ENCODE assay signal across 17 cellular contexts in genomic region chr9:92971776-92972175, GRCh38. TPM values are rescaled to one million over a fixed set of nuclear protein-coding genes. Genes with fewer than 3 reads are reported as not detected.
DNase-seq lines count a peak whose midpoint lies in the region; ATAC-seq, FAIRE-seq and TF ChIP-seq lines count a peak whose summit lies in the region.
"Had no signal": no experiment of that assay in that cellular context is flagged by ENCODE, and none has a peak within 500 bp of the region (broad histone marks: within the 10 kb centered on the region; RNA-seq: fewer than 3 reads in every experiment).

No MANE protein-coding gene starts in this region.

- no peak for ATAC-seq in GM18861 (IDR thresholded peaks at IDR 0.05; ENCODE audit: unreplicated experiment)
- ATAC-seq in HG03460 (IDR thresholded peaks at IDR 0.05; ENCODE audit: unreplicated experiment): no peak
- ATAC-seq: K562, pancreas had no signal

- peak overlapping the region; percentile 34 for H4K91ac ChIP-seq in H1 (replicated peaks; ENCODE audit: insufficient read length, low read length)

- TF ChIP-seq POLR2A in H1 (IDR thresholded peaks at IDR 0.05; ENCODE audit: control extremely low read depth in 1 of 2, low read depth in 2 of 2, low read length in 2 of 2): no peak

- H2AFZ ChIP-seq in H1 (ENCODE audit: low read length): no peak overlapping the region

- TF ChIP-seq RAD21 in H1 (IDR thresholded peaks at IDR 0.05 in 1 of 2, conservative IDR thresholded peaks at IDR 0.05 in 1 of 2; ENCODE audit: low read depth in 2 of 2, low read length in 2 of 2): no peak

- 0 out of 4 replicates have a peak overlapping the region, but pooled peaks of 1 of the 2 experiments have one; percentile 62 for H3K4me2 ChIP-seq in H1 (ENCODE audit: insufficient read depth in 1 of 2, low read depth in 2 of 2, low read length in 2 of 2)

- no peaks in the 10 kb centered on the region for H3K9me3 ChIP-seq in H1 (ENCODE audit: insufficient read depth in 2 of 2, low read depth in 1 of 2, low read length in 1 of 2)
- H3K9me3 ChIP-seq: esophagus muscularis mucosa, pancreas, stomach had no signal

- WGBS in H1 (ENCODE audit: extremely low coverage in 1 of 2, insufficient coverage in 1 of 2, insufficient read length in 1 of 2, insufficient replicate concordance in 2 of 2, low coverage in 1 of 2, low lambda C conversion rate in 2 of 2, missing lambda C conversion rate in 1 of 2), 2 experiments: 100% methylated on average over 1 of the region's 1 CpG; no CpG with 5 or more reads in 1 of the 2 experiments

- peaks cover 16 to 37% (median 21%) of the 10 kb centered on the region in 4 experiments for H3K4me1 ChIP-seq in H1 (replicated peaks in 1 of 4; ENCODE audit: control insufficient read depth in 3 of 4, insufficient read depth in 4 of 4, low read length in 3 of 4)

- no peak for TF ChIP-seq EP300 in H1 (IDR thresholded peaks at IDR 0.05; ENCODE audit: borderline replicate concordance in 1 of 2, low read depth in 2 of 2, low read length in 2 of 2)

- H3K27me3 Mint-ChIP-seq in activated naive CD4-positive, alpha-beta T cell treated with anti-CD3 and anti-CD28 coated beads for 36 hours (ENCODE audit: low read depth): no peaks in the 10 kb centered on the region
- H3K27me3 Mint-ChIP-seq in activated CD4-positive, alpha-beta memory T cell treated with anti-CD3 and anti-CD28 coated beads, Interleukin-2, amount 10 ng/mL, durations not matched to agents 7 days and 5 days: no peaks in the 10 kb centered on the region
- H3K27me3 Mint-ChIP-seq: type B pancreatic cell had no signal

- no peak overlapping the region for H3K56ac ChIP-seq in H1 (replicated peaks; ENCODE audit: insufficient read length, low read depth, low read length)

- no peak overlapping the region for H3K4me3 ChIP-seq in H1 (ENCODE audit: extremely low read depth in 1 of 4, insufficient read depth in 2 of 4, low read depth in 3 of 4, low read length in 4 of 4)
- H3K4me3 ChIP-seq: esophagus muscularis mucosa, K562, pancreas, stomach had no signal

- peak overlapping the region; percentile 48 for H3K4me3 Mint-ChIP-seq in activated naive CD4-positive, alpha-beta T cell treated with anti-CD3 and anti-CD28 coated beads for 36 hours
- no peak overlapping the region for H3K4me3 Mint-ChIP-seq in activated CD4-positive, alpha-beta memory T cell treated with anti-CD3 and anti-CD28 coated beads, Interleukin-2, amount 10 ng/mL, durations not matched to agents 7 days and 5 days
- H3K4me3 Mint-ChIP-seq: type B pancreatic cell had no signal

- no peak for DNase-seq in activated naive CD4-positive, alpha-beta T cell treated with anti-CD3 and anti-CD28 coated beads for 36 hours
- DNase-seq in activated naive CD4-positive, alpha-beta T cell (lab: John Stamatoyannopoulos, UW): no peak
- no peak for DNase-seq in activated CD4-positive, alpha-beta memory T cell treated with anti-CD3 and anti-CD28 coated beads, Interleukin-2, amount 10 ng/mL, durations not matched to agents 7 days and 5 days
- DNase-seq in H1 (ENCODE audit: low read depth in 1 of 2, low spot score in 2 of 2) (peak in 1 of 2 experiments; percentile 39), GM19240 (ENCODE audit: insufficient read length, low spot score) (no peak)
- DNase-seq: Calu3, caudate nucleus, NCI-H524, pancreas, stomach, SW 1271, WERI-Rb-1 had no signal

- no peak overlapping the region for H2AK5ac ChIP-seq in H1 (ENCODE audit: low read depth, low read length)

- H4K20me1 ChIP-seq in H1 (replicated peaks in 1 of 2; ENCODE audit: control insufficient read depth in 1 of 2, insufficient read depth in 2 of 2, low read length in 2 of 2): no peaks in the 10 kb centered on the region

- 0 out of 2 replicates have a peak overlapping the region, but pooled peaks have one; percentile 24 for H2BK20ac ChIP-seq in H1 (ENCODE audit: low read length)

- H4K8ac ChIP-seq in H1 (ENCODE audit: extremely low read depth, insufficient read depth, low read length): no peak overlapping the region

- H3K4me1 Mint-ChIP-seq in activated naive CD4-positive, alpha-beta T cell treated with anti-CD3 and anti-CD28 coated beads for 36 hours (ENCODE audit: low read depth): peaks cover 92% of the 10 kb centered on the region
- H3K4me1 Mint-ChIP-seq in activated CD4-positive, alpha-beta memory T cell treated with anti-CD3 and anti-CD28 coated beads, Interleukin-2, amount 10 ng/mL, durations not matched to agents 7 days and 5 days: peaks cover 85% of the 10 kb centered on the region

- no peak overlapping the region for H3K4ac ChIP-seq in H1 (replicated peaks; ENCODE audit: insufficient read length, low read depth, low read length)

- no peaks in the 10 kb centered on the region for H3K9me3 Mint-ChIP-seq in activated naive CD4-positive, alpha-beta T cell treated with anti-CD3 and anti-CD28 coated beads for 36 hours
- no peaks in the 10 kb centered on the region for H3K9me3 Mint-ChIP-seq in activated CD4-positive, alpha-beta memory T cell treated with anti-CD3 and anti-CD28 coated beads, Interleukin-2, amount 10 ng/mL, durations not matched to agents 7 days and 5 days

- TF ChIP-seq CTCF in H1 (IDR thresholded peaks at IDR 0.05; ENCODE audit: control extremely low read depth in 1 of 3, insufficient read depth in 1 of 3, low read depth in 1 of 3, low read length in 3 of 3): no peak

- H3K36me3 Mint-ChIP-seq in activated naive CD4-positive, alpha-beta T cell treated with anti-CD3 and anti-CD28 coated beads for 36 hours (ENCODE audit: low read depth): peaks cover 32% of the 10 kb centered on the region
- peaks cover 83% of the 10 kb centered on the region for H3K36me3 Mint-ChIP-seq in activated CD4-positive, alpha-beta memory T cell treated with anti-CD3 and anti-CD28 coated beads, Interleukin-2, amount 10 ng/mL, durations not matched to agents 7 days and 5 days (ENCODE audit: low read depth)

- H3K27ac Mint-ChIP-seq in activated naive CD4-positive, alpha-beta T cell treated with anti-CD3 and anti-CD28 coated beads for 36 hours: peak overlapping the region; percentile 84
- peak overlapping the region; percentile 45 for H3K27ac Mint-ChIP-seq in activated CD4-positive, alpha-beta memory T cell treated with anti-CD3 and anti-CD28 coated beads, Interleukin-2, amount 10 ng/mL, durations not matched to agents 7 days and 5 days

- H2BK12ac ChIP-seq in H1 (ENCODE audit: low read depth, low read length): peak overlapping the region; percentile 95; the same call in 1 of the 2 replicates

- H3K23ac ChIP-seq in H1 (ENCODE audit: insufficient read length): no peak overlapping the region

- CTCF ChIA-PET in activated naive CD4-positive, alpha-beta T cell treated with anti-CD3 and anti-CD28 coated beads for 36 hours (lab: Charles Lee): interaction anchor here (0.7 to 2.0 kb wide), 3 partner anchors 15 to 185 kb away, joined by 4 to 6 read pairs (median 5); no protein-coding TSS in a partner anchor
- CTCF ChIA-PET in activated CD4-positive, alpha-beta memory T cell treated with anti-CD3 and anti-CD28 coated beads, Interleukin-2, amount 10 ng/mL, durations not matched to agents 7 days and 5 days (lab: Charles Lee): interaction anchor here (1.1 to 1.5 kb wide), 2 partner anchors 31 to 136 kb away, joined by 3 to 5 read pairs; no protein-coding TSS in a partner anchor
- CTCF ChIA-PET in H1 (lab: Charles Lee; ENCODE audit: partially characterized antibody): interaction anchor here (1.1 kb wide), 1 partner anchor 23 kb away, joined by 3 read pairs; no protein-coding TSS in a partner anchor

- no peaks in the 10 kb centered on the region for H3K36me3 ChIP-seq in H1 (ENCODE audit: control insufficient read depth in 2 of 4, insufficient read depth in 4 of 4, low read length in 3 of 4)
- H3K36me3 ChIP-seq: pancreas, WERI-Rb-1 had no signal

- H3K18ac ChIP-seq in H1 (ENCODE audit: extremely low read depth, low read length): peak overlapping the region; percentile 44; the same call in 1 of the 2 replicates

- no peaks in the 10 kb centered on the region; a peak in 1 of 7 replicates for H3K27me3 ChIP-seq in H1 (replicated peaks in 1 of 4; ENCODE audit: control insufficient read depth in 3 of 4, extremely low read depth in 1 of 4, insufficient read depth in 3 of 4, low read length in 3 of 4)
- H3K27me3 ChIP-seq: esophagus muscularis mucosa, pancreas, stomach had no signal

- POLR2A ChIA-PET in activated CD4-positive, alpha-beta memory T cell treated with anti-CD3 and anti-CD28 coated beads, Interleukin-2, amount 10 ng/mL, durations not matched to agents 7 days and 5 days (lab: Charles Lee): interaction anchor here (1.2 to 1.5 kb wide), 3 partner anchors 10 to 57 kb away, joined by 4 to 5 read pairs (median 4); no protein-coding TSS in a partner anchor
- POLR2A ChIA-PET in H1 (lab: Charles Lee; ENCODE audit: partially characterized antibody): interaction anchor here (1.1 kb wide), 1 partner anchor 21 kb away, joined by 3 read pairs; no protein-coding TSS in a partner anchor

- H3K79me2 ChIP-seq in H1 (ENCODE audit: control insufficient read depth in 1 of 2, insufficient read depth in 2 of 2, low read length in 2 of 2): no peaks in the 10 kb centered on the region

- intact Hi-C loops in activated naive CD4-positive, alpha-beta T cell treated with anti-CD3 and anti-CD28 coated beads for 36 hours (cut with micrococcal nuclease): loop anchor here (1.0 kb wide), 1 partner anchor 9 kb away; no protein-coding TSS in a partner anchor

- no peak overlapping the region for H4K5ac ChIP-seq in H1 (ENCODE audit: insufficient read length, low read depth, low read length)

- no peak overlapping the region for H2BK120ac ChIP-seq in H1 (replicated peaks; ENCODE audit: low read depth, low read length)

- H3K79me1 ChIP-seq in H1 (ENCODE audit: low read depth, low read length): no peaks in the 10 kb centered on the region; the same call in 1 of the 2 replicates

- peak overlapping the region; percentile 83; the same call in 1 of the 2 replicates for H2BK5ac ChIP-seq in H1 (ENCODE audit: low read depth, low read length)

- H2BK15ac ChIP-seq in H1 (ENCODE audit: low read length): no peak overlapping the region

- no peak overlapping the region for H3K27ac ChIP-seq in H1 (ENCODE audit: low read depth, low read length)
- H3K27ac ChIP-seq: esophagus muscularis mucosa, pancreas, WERI-Rb-1 had no signal

- FAIRE-seq in H1 (lab: Jason Lieb, UNC): no peak
- FAIRE-seq: K562, pancreas had no signal

- no peaks in the 10 kb centered on the region; the same call in 1 of the 2 replicates for H3K23me2 ChIP-seq in H1 (ENCODE audit: low read depth, low read length)

- no peak overlapping the region for H3K9ac ChIP-seq in H1 (replicated peaks in 1 of 4; ENCODE audit: extremely low read depth in 1 of 4, low read depth in 3 of 4, low read length in 3 of 4)

- no peak overlapping the region for H3K14ac ChIP-seq in H1 (ENCODE audit: insufficient read length)

RNA-seq across cellular contexts. Expression of gene FGD3, which starts 24.5 kb away (rescaled TPM):
- 10 to 100 TPM; 57.7 to 58.8 TPM for total RNA-seq in activated naive CD4-positive, alpha-beta T cell treated with anti-CD3 and anti-CD28 coated beads for 36 hours
- 100 to 1,000 TPM; 102 to 104 TPM for total RNA-seq in activated CD4-positive, alpha-beta memory T cell treated with anti-CD3 and anti-CD28 coated beads, Interleukin-2, amount 10 ng/mL, durations not matched to agents 7 days and 5 days
- total RNA-seq in H1 (2021; fragmentation: NEBNext Ultra II Directional; extraction: Animal tissue kit (Norgen Biotek cat#: 25700)): 1.4 and 1.9 TPM in 2 replicates
- polyA plus RNA-seq in H1 (2011; rRNA removed): 1.4 and 2.3 TPM in 2 replicates
- polyA plus RNA-seq in H1 (2011; cell fraction: cytosol; rRNA removed): 2.0 TPM
- polyA plus RNA-seq in H1 (2011; cell fraction: nucleus; rRNA removed): 3.2 TPM
- polyA plus RNA-seq in H1 (2012, experiment 1 of 2): 0.73 to 1.6 TPM (median 1.2 TPM) in 4 replicates
- 1.0 TPM for polyA plus RNA-seq in H1 (2012, experiment 2 of 2)
- polyA plus RNA-seq in H1 (2013, experiment 1 of 2): 0.51 TPM
- polyA plus RNA-seq in H1 (2013, experiment 2 of 2): 0.53 TPM
- 1.4 and 1.6 TPM in 2 replicates for polyA minus RNA-seq in H1 (2011; rRNA and poly(A)+ RNA removed)
- 2.0 TPM for polyA minus RNA-seq in H1 (2011; cell fraction: cytosol; rRNA and poly(A)+ RNA removed)
- 1.4 TPM for polyA minus RNA-seq in H1 (2011; cell fraction: nucleus; rRNA and poly(A)+ RNA removed)

Comparison
In these comparisons a context has a peak if more than half of its experiments do, and no peak if none do; other contexts are left out.
1. RNA of gene FGD3, which starts 24.5 kb away (total RNA-seq): 102 to 104 TPM in activated CD4-positive, alpha-beta memory T cell treated with anti-CD3 and anti-CD28 coated beads, Interleukin-2, amount 10 ng/mL, durations not matched to agents 7 days and 5 days and 57.7 to 58.8 TPM in activated naive CD4-positive, alpha-beta T cell treated with anti-CD3 and anti-CD28 coated beads for 36 hours; 1.4 to 1.9 TPM in H1; every median in the first group is over 10 times any median in the second.